In genomic region chr16:14618566-14618965, GRCh38 we compare ENCODE assay signal across 7 cellular contexts.
"Had no signal": no experiment of that assay in that cellular context is flagged by ENCODE, and none has a peak within 500 bp of the region (broad histone marks: within the 10 kb centered on the region; RNA-seq: fewer than 3 reads in every experiment).

No MANE protein-coding gene starts in this region.

- DNase-seq: IMR-90, KBM-7, KG1 had no signal

- H3K27ac ChIP-seq: HL-60 had no signal

- H3K4me3 Mint-ChIP-seq: IgD-negative memory B cell had no signal

- H3K27me3 Mint-ChIP-seq: IgD-negative memory B cell had no signal

- H3K9me3 Mint-ChIP-seq: IgD-negative memory B cell had no signal

- ATAC-seq: HepG2, K562 had no signal

- H3K27ac Mint-ChIP-seq: IgD-negative memory B cell had no signal

- H3K4me3 ChIP-seq: K562 had no signal
